ENCODE assay signal across 9 cellular contexts in the genomic region with DNA sequence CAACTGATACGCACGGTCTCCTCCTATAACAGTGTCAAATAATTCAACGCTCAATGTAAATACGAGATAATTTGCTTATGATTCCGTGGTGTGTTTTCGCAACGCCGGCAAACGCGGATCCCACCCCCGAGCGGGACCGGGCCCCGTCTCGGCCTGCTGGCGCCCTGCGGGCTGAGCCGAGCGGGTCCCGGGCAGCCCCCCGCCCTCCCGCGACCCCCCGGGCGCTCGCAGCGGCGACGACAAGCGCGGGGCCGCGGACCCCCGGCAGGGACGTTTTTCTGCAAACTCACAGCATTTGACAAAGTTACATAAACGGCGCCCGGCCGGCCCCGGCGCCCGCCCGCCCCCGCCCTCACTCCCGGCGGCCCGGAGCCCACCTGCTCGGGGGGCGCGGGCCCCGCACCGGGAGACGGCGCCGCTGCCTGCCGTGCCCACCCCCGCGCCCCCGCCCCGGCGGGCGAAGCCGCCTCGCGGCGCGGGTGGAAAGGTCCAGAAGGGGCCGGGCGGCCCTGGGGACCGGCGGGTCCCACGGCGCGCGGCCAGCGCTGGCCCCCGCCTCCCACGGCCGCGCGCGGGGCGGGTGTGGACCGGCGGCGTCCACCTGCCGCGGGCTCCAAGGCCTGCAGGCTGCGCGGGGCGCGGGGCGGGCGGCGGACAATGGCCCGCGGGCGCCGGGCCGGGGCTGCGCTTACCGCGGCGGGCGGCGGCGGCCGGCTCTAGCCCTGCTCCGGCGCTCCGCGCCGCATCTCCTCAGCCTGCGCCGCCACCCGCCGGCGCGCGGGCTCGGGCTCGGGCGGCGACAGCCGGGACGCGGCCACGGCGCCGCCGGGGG. TPM values are rescaled to one million over a fixed set of nuclear protein-coding genes. Genes with fewer than 3 reads are reported as not detected.
A peak's percentile ranks its signal among the peaks of the same experiment; 100 is the strongest.
DNase-seq lines count a peak whose midpoint lies in the region; ATAC-seq and TF ChIP-seq lines count a peak whose summit lies in the region.
"Had no signal": no experiment of that assay in that cellular context is flagged by ENCODE, and none has a peak within 500 bp of the region (broad histone marks: within the 10 kb centered on the region; RNA-seq: fewer than 3 reads in every experiment).

No MANE protein-coding gene starts in this region.

- no peak overlapping the region for H2BK120ac ChIP-seq in mesendoderm (ENCODE audit: low read depth, low read length)

- no CpG with 5 or more reads among the region's 131 CpGs for WGBS in mesendoderm (ENCODE audit: extremely low coverage, insufficient coverage, low lambda C conversion rate)

- peak overlapping the region; percentile 92 for H3K4ac ChIP-seq in mesendoderm (ENCODE audit: low read depth, low read length)

- H3K36me3 ChIP-seq in cardiac muscle cell (no peaks in the 10 kb centered on the region), brain microvascular endothelial cell (replicated peaks) (no peaks in the 10 kb centered on the region), mesendoderm (ENCODE audit: control insufficient read depth, insufficient read depth, low read length) (no peaks in the 10 kb centered on the region)

- H3K9ac ChIP-seq in mesendoderm (ENCODE audit: low read length): peak overlapping the region; percentile 77

- H4K5ac ChIP-seq in mesendoderm (ENCODE audit: low read length): no peak overlapping the region

- H3K27me3 ChIP-seq in cardiac muscle cell: no peaks in the 10 kb centered on the region
- H3K27me3 ChIP-seq in brain microvascular endothelial cell (replicated peaks): no peaks in the 10 kb centered on the region
- no peaks in the 10 kb centered on the region for H3K27me3 ChIP-seq in mesendoderm (ENCODE audit: insufficient read depth, low read length, poor library complexity)
- H3K27me3 ChIP-seq: foreskin keratinocyte had no signal

- no peak overlapping the region for H2BK15ac ChIP-seq in mesendoderm (replicated peaks; ENCODE audit: low read depth)

- H3K4me2 ChIP-seq in mesendoderm (ENCODE audit: low read length): peak overlapping the region; percentile 80

- DNase-seq in cardiac muscle cell (ENCODE audit: low read depth in 1 of 2, low spot score in 1 of 2): peak; percentile 10 to 76
- DNase-seq in left ventricle myocardium superior: no peak
- peak; percentile 15 for DNase-seq in NCI-H1417 treated with DMSO at 0.1 percent for 48 hours (lab: John Stamatoyannopoulos, UW)
- DNase-seq in brain microvascular endothelial cell: no peak
- no peak for DNase-seq in mesendoderm
- no peak for DNase-seq in type B pancreatic cell (ENCODE audit: extremely low spot score, unreplicated experiment)
- no peak for DNase-seq in activated gamma-delta T cell (lab: John Stamatoyannopoulos, UW)

- no peak overlapping the region for H2BK5ac ChIP-seq in mesendoderm (ENCODE audit: low read length)

- no peak overlapping the region for H3K27ac ChIP-seq in cardiac muscle cell
- H3K27ac ChIP-seq in brain microvascular endothelial cell: no peak overlapping the region
- no peak overlapping the region for H3K27ac ChIP-seq in mesendoderm (ENCODE audit: low read depth, low read length)

- H3K79me2 ChIP-seq in mesendoderm (ENCODE audit: control insufficient read depth, insufficient read depth, low read length): peaks cover 36% of the 10 kb centered on the region

- H3K4me3 Mint-ChIP-seq in type B pancreatic cell: peak overlapping the region; percentile 94

- peaks cover 28% of the 10 kb centered on the region for H3K4me1 ChIP-seq in cardiac muscle cell (ENCODE audit: low read depth)
- H3K4me1 ChIP-seq in mesendoderm (ENCODE audit: control insufficient read depth, low read depth, low read length): no peaks in the 10 kb centered on the region

- no peak overlapping the region for H2AK5ac ChIP-seq in mesendoderm (ENCODE audit: low read length)

- H3K27me3 Mint-ChIP-seq in type B pancreatic cell: no peaks in the 10 kb centered on the region

- H3K4me3 ChIP-seq in cardiac muscle cell (peak overlapping the region; percentile 66), brain microvascular endothelial cell (ENCODE audit: low read depth, low read length) (peak overlapping the region; percentile 56), mesendoderm (ENCODE audit: low read length) (peak overlapping the region; percentile 64)

- H3K23ac ChIP-seq in mesendoderm (ENCODE audit: low read length): no peak overlapping the region

- H3K4me1 Mint-ChIP-seq in type B pancreatic cell (ENCODE audit: unreplicated experiment): peaks cover 35% of the 10 kb centered on the region

- peak overlapping the region; percentile 95 for H3K18ac ChIP-seq in mesendoderm (ENCODE audit: low read length)

- H3K79me1 ChIP-seq in mesendoderm (ENCODE audit: low read length): peaks cover 10% of the 10 kb centered on the region

- no peaks in the 10 kb centered on the region for H3K9me3 ChIP-seq in cardiac muscle cell (ENCODE audit: low read depth)

- H4K8ac ChIP-seq in mesendoderm (ENCODE audit: low read depth, low read length): no peak overlapping the region

- H3K9me3 Mint-ChIP-seq in type B pancreatic cell: no peaks in the 10 kb centered on the region

- intact Hi-C loops in left ventricle myocardium superior (cut with micrococcal nuclease): loop anchor here (5.0 kb wide), 1 partner anchor 83 kb away; no protein-coding TSS in a partner anchor

- peak overlapping the region; percentile 79 for H3K56ac ChIP-seq in mesendoderm (ENCODE audit: low read length)

- TF ChIP-seq CTCF in cardiac muscle cell (IDR thresholded peaks at IDR 0.05; ENCODE audit: low read depth, low read length): no peak
- TF ChIP-seq CTCF in brain microvascular endothelial cell (IDR thresholded peaks at IDR 0.05; ENCODE audit: low read depth, low read length, missing control alignments): no peak
- no peak for TF ChIP-seq CTCF in type B pancreatic cell (conservative IDR thresholded peaks at IDR 0.05)

- in situ Hi-C loops in brain microvascular endothelial cell (cut with HindIII; ENCODE audit: low pct_ligation_motif_present, low sequenced_read_pairs): no loop called here

- peak overlapping the region; percentile 92 for H3K27ac Mint-ChIP-seq in type B pancreatic cell

- H3K36me3 Mint-ChIP-seq in type B pancreatic cell: no peaks in the 10 kb centered on the region

- ATAC-seq in left ventricle myocardium superior: no peak
- ATAC-seq in GM18861 (IDR thresholded peaks at IDR 0.05; ENCODE audit: unreplicated experiment): no peak

RNA-seq across cellular contexts. Expression of a gene that starts 0.6 kb away (rescaled TPM):
- 24.0 and 41.6 TPM in 2 replicates for total RNA-seq in cardiac muscle cell
- 7.0 and 12.6 TPM in 2 replicates for polyA plus RNA-seq in cardiac muscle cell
- 25.6 TPM for total RNA-seq in left ventricle myocardium superior
- polyA plus RNA-seq in mesendoderm (2013, experiment 1 of 2): 14.4 TPM
- polyA plus RNA-seq in mesendoderm (2013, experiment 2 of 2): 12.7 TPM
- total RNA-seq in type B pancreatic cell (ENCODE audit: low replicate concordance): 24.0 and 39.0 TPM in 2 replicates

Comparison
In these comparisons a context has a peak if more than half of its experiments do, and no peak if none do; other contexts are left out.
1. DNase-seq: peak in cardiac muscle cell (2 of 2) and NCI-H1417 treated with DMSO at 0.1 percent for 48 hours (single experiment); none in left ventricle myocardium superior (single experiment), brain microvascular endothelial cell (single experiment), mesendoderm (single experiment), type B pancreatic cell (single experiment) and activated gamma-delta T cell (single experiment).
2. Peak in every context shown above with its lines, with median percentiles within 50 percentile points of each other: H3K4me3 ChIP-seq.